Comparison of ENCODE assay signal across 8 cellular contexts in genomic region chr6:35725721-35726438, GRCh38. TPM values are rescaled to one million over a fixed set of nuclear protein-coding genes. Genes with fewer than 3 reads are reported as not detected.
A peak's percentile ranks its signal among the peaks of the same experiment; 100 is the strongest.
DNase-seq lines count a peak whose midpoint lies in the region; ATAC-seq and TF ChIP-seq lines count a peak whose summit lies in the region.

No MANE protein-coding gene starts in this region.

- CTCF ChIA-PET in SK-N-SH (lab: Yijun Ruan, JAX), result interaction anchor here (0.9 to 1.4 kb wide), 2 partner anchors 8 to 141 kb away, joined by 3 to 4 read pairs; no protein-coding TSS in a partner anchor

- H3K4me1 ChIP-seq in DOHH2 (ENCODE audit: control insufficient read depth, low read length), result peaks cover 69% of the 10 kb centered on the region
- peaks cover 69% of the 10 kb centered on the region for H3K4me1 ChIP-seq in psoas muscle
- peaks cover 0 to 34% of the 10 kb centered on the region in 2 experiments; a peak in 3 of 4 replicates for H3K4me1 ChIP-seq in SK-N-SH (ENCODE audit: control insufficient read depth in 1 of 2, insufficient read depth in 2 of 2, low read depth in 1 of 2, low read length in 1 of 2)

- H2AFZ ChIP-seq in SK-N-SH (ENCODE audit: low read depth), result no peak overlapping the region

- H3K27me3 ChIP-seq in DOHH2 (ENCODE audit: control insufficient read depth, low read length) (no peaks in the 10 kb centered on the region), psoas muscle (ENCODE audit: insufficient read depth in 3 of 3, low read length in 2 of 3) (no peaks in the 10 kb centered on the region), SK-N-SH (ENCODE audit: insufficient read depth) (no peaks in the 10 kb centered on the region)

- H3K36me3 Mint-ChIP-seq in glutamatergic neuron (ENCODE audit: unreplicated experiment), result no peaks in the 10 kb centered on the region

- no peaks in the 10 kb centered on the region for H3K36me3 ChIP-seq in DOHH2 (ENCODE audit: control insufficient read depth, low read length)
- no peaks in the 10 kb centered on the region for H3K36me3 ChIP-seq in psoas muscle (ENCODE audit: insufficient read depth in 1 of 2, low read depth in 1 of 2)
- H3K36me3 ChIP-seq in SK-N-SH (replicated peaks in 1 of 2; ENCODE audit: control insufficient read depth in 1 of 2, insufficient read depth in 2 of 2, low read length in 1 of 2), result no peaks in the 10 kb centered on the region

- H3K4me2 ChIP-seq in DOHH2 (ENCODE audit: low read length) (0 out of 2 replicates have a peak overlapping the region, but pooled peaks have one; percentile 73), SK-N-SH (no peak overlapping the region)

- ATAC-seq in psoas muscle (peak; percentile 16 to 50 (median 44)), HG02840 (IDR thresholded peaks at IDR 0.05; ENCODE audit: low FRiP score, unreplicated experiment) (no peak), GM21526 (IDR thresholded peaks at IDR 0.05; ENCODE audit: low FRiP score, unreplicated experiment) (no peak), GM18861 (IDR thresholded peaks at IDR 0.05; ENCODE audit: unreplicated experiment) (no peak)

- H3K27ac ChIP-seq in DOHH2 (ENCODE audit: low read depth, low read length), result no peak overlapping the region
- peak overlapping the region; percentile 100 for H3K27ac ChIP-seq in VCaP
- H3K27ac ChIP-seq in psoas muscle, result peak overlapping the region; percentile 99
- H3K27ac ChIP-seq in SK-N-SH (ENCODE audit: low read depth in 2 of 2, low read length in 1 of 2), result no peak overlapping the region

- TF ChIP-seq CTCF in DOHH2 (IDR thresholded peaks at IDR 0.05; ENCODE audit: low read depth, low read length, poor library complexity, severe bottlenecking), result no peak
- TF ChIP-seq CTCF in VCaP (conservative IDR thresholded peaks at IDR 0.05), result no peak
- TF ChIP-seq CTCF in glutamatergic neuron (IDR thresholded peaks at IDR 0.05; ENCODE audit: partially characterized antibody, unreplicated experiment), result no peak
- no peak for TF ChIP-seq CTCF in psoas muscle (IDR thresholded peaks at IDR 0.05)
- TF ChIP-seq CTCF in SK-N-SH (IDR thresholded peaks at IDR 0.05), result no peak

- peaks cover 43% of the 10 kb centered on the region for H3K4me1 Mint-ChIP-seq in glutamatergic neuron (ENCODE audit: low read depth, unreplicated experiment)

- H3K27me3 Mint-ChIP-seq in glutamatergic neuron (ENCODE audit: unreplicated experiment), result peaks cover 5% of the 10 kb centered on the region

- H3K27ac Mint-ChIP-seq in glutamatergic neuron (ENCODE audit: unreplicated experiment), result peak overlapping the region; percentile 76

- peaks cover 10% of the 10 kb centered on the region for H3K9me3 Mint-ChIP-seq in glutamatergic neuron (ENCODE audit: unreplicated experiment)

- TF ChIP-seq RAD21 in SK-N-SH (IDR thresholded peaks at IDR 0.05; ENCODE audit: low read length), result no peak

- WGBS in psoas muscle, 3 donors, result 21 to 34% (median 25%) methylated on average over 11 of the region's 11 CpGs
- WGBS in SK-N-SH (ENCODE audit: low lambda C conversion rate), result 90% methylated on average over 9 of the region's 11 CpGs

- TF ChIP-seq EP300 in SK-N-SH (IDR thresholded peaks at IDR 0.05; ENCODE audit: borderline replicate concordance in 1 of 2, low read depth in 1 of 2, low read length in 1 of 2), result no peak

- H3K9me2 ChIP-seq in DOHH2 (replicated peaks; ENCODE audit: control insufficient read depth, low read length) (no peaks in the 10 kb centered on the region), SK-N-SH (no peaks in the 10 kb centered on the region)

- POLR2A ChIA-PET in SK-N-SH (lab: Yijun Ruan, JAX), result no interaction called here

- H4K20me1 ChIP-seq in DOHH2 (ENCODE audit: control insufficient read depth, insufficient read depth, low read depth, low read length) (no peaks in the 10 kb centered on the region), SK-N-SH (ENCODE audit: insufficient read depth) (no peaks in the 10 kb centered on the region)

- H3K9me3 ChIP-seq in DOHH2 (ENCODE audit: control insufficient read depth, insufficient read depth, low read length) (no peaks in the 10 kb centered on the region), psoas muscle (no peaks in the 10 kb centered on the region), SK-N-SH (no peaks in the 10 kb centered on the region)

- DNase-seq in glutamatergic neuron (no peak), psoas muscle (peak; percentile 71 to 93), SK-N-SH (no peak)

- no peak overlapping the region for H3K4me3 Mint-ChIP-seq in glutamatergic neuron (ENCODE audit: unreplicated experiment)

- no peaks in the 10 kb centered on the region for H3K79me2 ChIP-seq in DOHH2 (ENCODE audit: control insufficient read depth, low read length)
- H3K79me2 ChIP-seq in SK-N-SH (ENCODE audit: insufficient read depth), result no peaks in the 10 kb centered on the region

- H3K4me3 ChIP-seq in DOHH2 (ENCODE audit: low read length) (no peak overlapping the region), psoas muscle (peak overlapping the region; percentile 37), SK-N-SH (ENCODE audit: low read depth in 2 of 2, low read length in 1 of 2) (no peak overlapping the region)

- intact Hi-C loops in psoas muscle (cut with DNase I), result loop anchor here (1.0 to 5.0 kb wide), 3 partner anchors 35 to 124 kb away; partner anchors contain the start of gene FKBP5 (in 1 of the 2)

- peaks cover 24% of the 10 kb centered on the region for H3F3A ChIP-seq in DOHH2 (ENCODE audit: control insufficient read depth, insufficient read depth)
- H3F3A ChIP-seq in SK-N-SH (replicated peaks; ENCODE audit: insufficient read depth), result no peaks in the 10 kb centered on the region

- no peak overlapping the region for H3K9ac ChIP-seq in SK-N-SH

TF ChIP-seq in SK-N-SH, 30 proteins besides CTCF, POLR2A, EP300 and RAD21 (continues in another document):
- TF ChIP-seq USF2 (IDR thresholded peaks at IDR 0.05; ENCODE audit: borderline replicate concordance, low read depth, low read length) (no peak), YY1 (IDR thresholded peaks at IDR 0.05; ENCODE audit: low read depth) (no peak), FOXJ3 (CRISPR knock-in tag; IDR thresholded peaks at IDR 0.05) (no peak), CHD2 (IDR thresholded peaks at IDR 0.05; ENCODE audit: low read length, partially characterized antibody) (no peak), GATA2 (CRISPR knock-in tag; IDR thresholded peaks at IDR 0.05) (no peak), PBX3 (IDR thresholded peaks at IDR 0.05) (no peak), ZBTB33 (IDR thresholded peaks at IDR 0.05; ENCODE audit: borderline replicate concordance, low read depth) (no peak), MEF2A (IDR thresholded peaks at IDR 0.05; ENCODE audit: borderline replicate concordance, low read depth) (no peak), ELF1 (IDR thresholded peaks at IDR 0.05) (no peak)

RNA-seq across cellular contexts. Expression of gene ARMC12, which starts 11.0 kb away (rescaled TPM):
- total RNA-seq in glutamatergic neuron (ENCODE audit: unreplicated experiment), result 2.6 TPM
- under 1 TPM in 3 of 4 donors, not detected in 1; 0.36 to 0.74 (median 0.58) TPM for total RNA-seq in psoas muscle
- 10 to 100 TPM in 1 of 3 donors, under 1 TPM in 1, not detected in 1; 0.25 to 15.5 TPM for polyA plus RNA-seq in psoas muscle
- polyA plus RNA-seq in SK-N-SH (2012; rRNA removed), result 1.6 and 2.0 TPM in 2 replicates
- polyA plus RNA-seq in SK-N-SH (2012; cell fraction: cytosol; rRNA removed), result 0.58 and 0.72 TPM in 2 replicates
- 18.1 and 19.9 TPM in 2 replicates for polyA plus RNA-seq in SK-N-SH (2012; cell fraction: nucleus; rRNA removed)

RNA-seq across cellular contexts. Expression of gene FKBP5, which starts 37.2 kb away (rescaled TPM):
- 10.6 TPM for total RNA-seq in glutamatergic neuron (ENCODE audit: unreplicated experiment)
- 1,000 to 10,000 TPM in 1 of 4 donors, 100 to 1,000 TPM in 2, 10 to 100 TPM in 1; 56.5 to 1,905 (median 378) TPM for total RNA-seq in psoas muscle
- polyA plus RNA-seq in psoas muscle, result 100 to 1,000 TPM; 296 to 849 (median 675) TPM
- 4.2 and 5.1 TPM in 2 replicates for polyA plus RNA-seq in SK-N-SH (2012; rRNA removed)
- polyA plus RNA-seq in SK-N-SH (2012; cell fraction: cytosol; rRNA removed), result 6.7 and 7.4 TPM in 2 replicates
- 2.2 and 3.5 TPM in 2 replicates for polyA plus RNA-seq in SK-N-SH (2012; cell fraction: nucleus; rRNA removed)

RNA-seq across cellular contexts. Expression of gene CLPSL2, which starts 50.5 kb away (rescaled TPM):
- total RNA-seq in glutamatergic neuron (ENCODE audit: unreplicated experiment), result not detected
- total RNA-seq in psoas muscle, result not detected
- polyA plus RNA-seq in psoas muscle, result not detected
- not detected in 2 replicates for polyA plus RNA-seq in SK-N-SH (2012; rRNA removed)
- polyA plus RNA-seq in SK-N-SH (2012; cell fraction: cytosol; rRNA removed), result not detected in 2 replicates
- polyA plus RNA-seq in SK-N-SH (2012; cell fraction: nucleus; rRNA removed), result not detected in 2 replicates

RNA-seq across cellular contexts. Expression of gene CLPSL1, which starts 54.9 kb away (rescaled TPM):
- total RNA-seq in glutamatergic neuron (ENCODE audit: unreplicated experiment), result not detected
- not detected for total RNA-seq in psoas muscle
- polyA plus RNA-seq in psoas muscle, result not detected
- polyA plus RNA-seq in SK-N-SH (2012; rRNA removed), result not detected in 2 replicates
- polyA plus RNA-seq in SK-N-SH (2012; cell fraction: cytosol; rRNA removed), result not detected in 2 replicates
- polyA plus RNA-seq in SK-N-SH (2012; cell fraction: nucleus; rRNA removed), result not detected in 2 replicates

Comparison
In these comparisons a context has a peak if more than half of its experiments do, and no peak if none do; other contexts are left out.
1. H3K27ac ChIP-seq: peak in VCaP (single experiment) and psoas muscle (single experiment); none in DOHH2 (single experiment) and SK-N-SH (0 of 2).
2. DNase-seq: peak in psoas muscle (2 of 2); none in glutamatergic neuron (single experiment) and SK-N-SH (single experiment).
3. ATAC-seq: peak in psoas muscle (4 of 4); none in HG02840 (single experiment), GM21526 (single experiment) and GM18861 (single experiment).